8 cellular contexts compared by ENCODE assay signal in the genomic region with DNA sequence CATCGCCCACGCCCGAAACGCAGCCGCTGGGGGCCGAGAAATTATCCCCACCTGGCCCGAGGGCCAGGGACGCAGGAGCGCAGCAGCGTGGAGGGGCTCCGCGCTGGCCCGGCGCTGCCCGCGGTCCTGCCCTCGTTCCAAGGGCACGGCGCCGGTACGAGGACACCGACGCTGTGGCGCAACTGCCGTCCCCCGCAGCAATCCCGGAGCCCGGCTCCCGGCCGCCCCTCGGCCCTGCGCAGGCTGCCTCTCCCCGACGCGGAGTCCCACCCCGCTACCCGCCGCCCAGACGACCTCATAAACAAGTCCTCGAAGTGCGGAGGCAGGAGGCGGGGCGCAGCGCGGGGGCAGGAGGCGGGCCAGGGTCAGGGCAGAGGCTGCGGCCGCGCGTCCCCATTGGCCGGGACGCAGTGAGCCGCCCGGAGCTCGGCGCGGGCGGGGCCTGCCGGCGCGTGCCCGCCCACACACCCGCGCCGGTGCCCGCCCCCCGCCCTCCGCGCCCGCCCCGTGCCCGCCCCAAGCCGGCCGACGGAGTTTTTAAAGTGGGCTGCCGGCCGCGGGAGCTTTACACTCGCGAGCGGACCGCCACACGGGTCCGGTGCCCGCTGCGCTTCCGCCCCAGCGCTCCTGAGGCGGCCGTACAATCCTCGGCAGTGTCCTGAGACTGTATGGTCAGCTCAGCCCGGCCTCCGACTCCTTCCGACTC. TPM values are rescaled to one million over a fixed set of nuclear protein-coding genes. Genes with fewer than 3 reads are reported as not detected.
DNase-seq lines count a peak whose midpoint lies in the region; ATAC-seq, FAIRE-seq and TF ChIP-seq lines count a peak whose summit lies in the region.

A gene (plus strand): TSS at position 568 of the 706 bp plus-strand sequence. CDS start 505 bp downstream, outside the sequence.

- ATAC-seq in GM18907 (IDR thresholded peaks at IDR 0.05; ENCODE audit: unreplicated experiment) = peak; percentile 89
- ATAC-seq in HG03159 (IDR thresholded peaks at IDR 0.05; ENCODE audit: unreplicated experiment) = peak; percentile 83

- H3K36me3 ChIP-seq in endothelial cell of umbilical vein (ENCODE audit: control insufficient read depth in 2 of 2, extremely low read depth in 1 of 2, insufficient read depth in 2 of 2, low read length in 2 of 2) = no peaks in the 10 kb centered on the region

- no TSS peak for BruUV-seq in endothelial cell of umbilical vein (replicated peaks; lab: Mats Ljungman, UMichigan)

- no peaks in the 10 kb centered on the region for H3K9me1 ChIP-seq in endothelial cell of umbilical vein (replicated peaks; ENCODE audit: control insufficient read depth, extremely low read depth, insufficient read depth, low read length)

- H3K4me3 Mint-ChIP-seq in mesothelial cell of epicardium = peak within 1 kb of the TSS; percentile 76

- H4K20me1 ChIP-seq in endothelial cell of umbilical vein (replicated peaks; ENCODE audit: control insufficient read depth, extremely low read depth, insufficient read depth, low read length) = peaks cover 4% of the 10 kb centered on the region

- dilution Hi-C loops in endothelial cell of umbilical vein (cut with MboI; ENCODE audit: extremely low pct_ligation_motif_present, low sequenced_read_pairs) = no loop called here

- DNase-seq in AG08396 (ENCODE audit: low spot score) (peak; percentile 99), NOMO-1 treated with dmso at 0.1 percent for 144 hours (lab: John Stamatoyannopoulos, UW; ENCODE audit: unreplicated experiment) (peak; percentile 85), activated T-cell treated with anti-CD3 and anti-CD28 coated beads for 24 hours (ENCODE audit: low read depth) (peak; percentile 65), endothelial cell of umbilical vein (ENCODE audit: low read depth, low spot score) (peak; percentile 93), mesothelial cell of epicardium (ENCODE audit: low spot score in 2 of 2, unreplicated experiment in 2 of 2) (peak in 1 of 2 experiments; percentile 58)
- peak; percentile 73 to 75 for DNase-seq in stimulated activated CD8-positive, alpha-beta memory T cell treated with anti-CD3 and anti-CD28 coated beads, Interleukin-15, amount 100 ng/mL, for 4 hours (ENCODE audit: low read depth in 2 of 2)

- TF ChIP-seq CTCF in endothelial cell of umbilical vein (IDR thresholded peaks at IDR 0.05; ENCODE audit: extremely low read depth in 1 of 2, insufficient read depth in 1 of 2, low read depth in 1 of 2, low read length in 2 of 2) (no peak), mesothelial cell of epicardium (IDR thresholded peaks at IDR 0.05; ENCODE audit: unreplicated experiment) (no peak)

- H3K4me3 ChIP-seq in endothelial cell of umbilical vein (replicated peaks in 1 of 3; ENCODE audit: insufficient read depth in 1 of 3, low read depth in 1 of 3, low read length in 3 of 3) = peak within 1 kb of the TSS; percentile 64 to 86 (median 66)

- peak within 1 kb of the TSS; percentile 67 for H2AFZ ChIP-seq in endothelial cell of umbilical vein (ENCODE audit: low read depth, low read length)

- H3K4me1 Mint-ChIP-seq in mesothelial cell of epicardium = peaks cover 23% of the 10 kb centered on the region

- CTCF ChIA-PET in endothelial cell of umbilical vein (lab: Charles Lee) = interaction anchor here (0.6 to 4.7 kb wide), 28 partner anchors 11 to 286 kb away, joined by 3 to 44 read pairs (median 4); no protein-coding TSS in a partner anchor

- no peaks in the 10 kb centered on the region for H3K9me3 Mint-ChIP-seq in mesothelial cell of epicardium

- H3K9me3 ChIP-seq in endothelial cell of umbilical vein (replicated peaks; ENCODE audit: control insufficient read depth, insufficient read depth, low read length) = no peaks in the 10 kb centered on the region

- TF ChIP-seq POLR2A in endothelial cell of umbilical vein (IDR thresholded peaks at IDR 0.05; ENCODE audit: low read depth, low read length) = peak; percentile 97

- H3K36me3 Mint-ChIP-seq in mesothelial cell of epicardium = no peaks in the 10 kb centered on the region

- no peaks in the 10 kb centered on the region for H3K27me3 ChIP-seq in endothelial cell of umbilical vein (ENCODE audit: control insufficient read depth in 2 of 2, insufficient read depth in 2 of 2, low read length in 2 of 2)

- peaks cover 46% of the 10 kb centered on the region for H3K79me2 ChIP-seq in endothelial cell of umbilical vein (ENCODE audit: control insufficient read depth, insufficient read depth, low read length)

- intact Hi-C loops in endothelial cell of umbilical vein (cut with micrococcal nuclease) = loop anchor here (1.0 to 5.0 kb wide), 5 partner anchors 21 to 224 kb away; no protein-coding TSS in a partner anchor

- peak within 1 kb of the TSS; percentile 82 for H3K4me2 ChIP-seq in endothelial cell of umbilical vein (ENCODE audit: insufficient read depth, low read length)

- peaks cover 82% of the 10 kb centered on the region for H3K27me3 Mint-ChIP-seq in mesothelial cell of epicardium (ENCODE audit: low read depth)

- peaks cover 23% of the 10 kb centered on the region for H3K4me1 ChIP-seq in endothelial cell of umbilical vein (ENCODE audit: control insufficient read depth, extremely low read depth, insufficient read depth, low read length)

- POLR2A ChIA-PET in endothelial cell of umbilical vein (lab: Charles Lee) = interaction anchor here (0.6 to 1.8 kb wide), 27 partner anchors 18 to 281 kb away, joined by 3 to 19 read pairs (median 5); no protein-coding TSS in a partner anchor

- FAIRE-seq in endothelial cell of umbilical vein (lab: Jason Lieb, UNC) = peak; percentile 69

- H3K9ac ChIP-seq in endothelial cell of umbilical vein (replicated peaks; ENCODE audit: extremely low read depth, insufficient read depth, low read length) = peak within 1 kb of the TSS; percentile 96

- peak within 1 kb of the TSS; percentile 53 for H3K27ac Mint-ChIP-seq in mesothelial cell of epicardium

- peak within 1 kb of the TSS; percentile 81 for H3K27ac ChIP-seq in endothelial cell of umbilical vein (ENCODE audit: insufficient read depth, low read depth, low read length)

TF ChIP-seq in endothelial cell of umbilical vein, 7 proteins besides CTCF, POLR2A, EP300 and RAD21:
- TF ChIP-seq MYC (IDR thresholded peaks at IDR 0.05; ENCODE audit: low read depth, low read length) = no peak
- TF ChIP-seq, protein P1, sequence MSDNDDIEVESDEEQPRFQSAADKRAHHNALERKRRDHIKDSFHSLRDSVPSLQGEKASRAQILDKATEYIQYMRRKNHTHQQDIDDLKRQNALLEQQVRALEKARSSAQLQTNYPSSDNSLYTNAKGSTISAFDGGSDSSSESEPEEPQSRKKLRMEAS (IDR thresholded peaks at IDR 0.05; ENCODE audit: insufficient read depth, insufficient read length) = no peak
- TF ChIP-seq POLR2AphosphoS5 (IDR thresholded peaks at IDR 0.05; ENCODE audit: insufficient read depth, low read depth, low read length) = peak; percentile 95
- no peak for TF ChIP-seq EZH2 (IDR thresholded peaks at IDR 0.05; ENCODE audit: borderline replicate concordance, low read depth, low read length, severe bottlenecking)
- TF ChIP-seq JUN (IDR thresholded peaks at IDR 0.05; ENCODE audit: borderline replicate concordance, insufficient read depth, insufficient read length, low read depth) = no peak
- TF ChIP-seq GATA2 (IDR thresholded peaks at IDR 0.05; ENCODE audit: insufficient read depth, insufficient read length, low read depth, low read length) = no peak

RNA-seq across cellular contexts. Expression of the gene that starts here (rescaled TPM):
- total RNA-seq in endothelial cell of umbilical vein = 374 and 397 TPM in 2 replicates
- 214 and 229 TPM in 2 replicates for polyA plus RNA-seq in endothelial cell of umbilical vein
- polyA plus RNA-seq in endothelial cell of umbilical vein (2011; cell fraction: cytosol; rRNA removed) = 316 and 329 TPM in 2 replicates
- 257 and 293 TPM in 2 replicates for polyA plus RNA-seq in endothelial cell of umbilical vein (2011; cell fraction: nucleus; rRNA removed)
- 294 and 311 TPM in 2 replicates for polyA plus RNA-seq in endothelial cell of umbilical vein (2012)
- polyA minus RNA-seq in endothelial cell of umbilical vein = 334 and 376 TPM in 2 replicates
- polyA minus RNA-seq in endothelial cell of umbilical vein (2011; cell fraction: cytosol; rRNA and poly(A)+ RNA removed) = 84.9 TPM
- 192 and 214 TPM in 2 replicates for polyA minus RNA-seq in endothelial cell of umbilical vein (2011; cell fraction: nucleus; rRNA and poly(A)+ RNA removed)
- total RNA-seq in mesothelial cell of epicardium = 4.4 to 7.5 TPM (median 4.9 TPM) in 3 replicates

Comparison
In these comparisons a context has a peak if more than half of its experiments do, and no peak if none do; other contexts are left out.
1. RNA of the gene that starts here (total RNA-seq): 374 to 397 TPM in endothelial cell of umbilical vein; 4.4 to 7.5 TPM in mesothelial cell of epicardium; every median in the first group is over 10 times any median in the second.